ENCODE assay signal across 8 cellular contexts in genomic region chr5:179906294-179906794, GRCh38. TPM values are rescaled to one million over a fixed set of nuclear protein-coding genes. Genes with fewer than 3 reads are reported as not detected.
DNase-seq lines count a peak whose midpoint lies in the region; ATAC-seq, FAIRE-seq and TF ChIP-seq lines count a peak whose summit lies in the region.

No MANE protein-coding gene starts in this region.

- no peak for TF ChIP-seq POLR2A in endothelial cell of umbilical vein (IDR thresholded peaks at IDR 0.05; ENCODE audit: low read depth, low read length)

- BruUV-seq in PC-9 (replicated peaks; lab: Mats Ljungman, UMichigan): TSS peak; percentile 20
- BruUV-seq in endothelial cell of umbilical vein (replicated peaks; lab: Mats Ljungman, UMichigan): TSS peak; percentile 28

- no peak overlapping the region for H3K9ac ChIP-seq in endothelial cell of umbilical vein (replicated peaks; ENCODE audit: extremely low read depth, insufficient read depth, low read length)

- POLR2A ChIA-PET in PC-9 (lab: Charles Lee; ENCODE audit: unreplicated experiment) (interaction anchor here (0.6 kb wide), 2 partner anchors 174 to 293 kb away, joined by 6 to 15 read pairs; no protein-coding TSS in a partner anchor), endothelial cell of umbilical vein (lab: Charles Lee) (interaction anchor here (0.6 kb wide), 1 partner anchor 141 kb away, joined by 4 read pairs; no protein-coding TSS in a partner anchor)

- no peaks in the 10 kb centered on the region for H3K9me2 ChIP-seq in PC-9 (ENCODE audit: insufficient read depth)

- 75 to 86% (median 79%) methylated on average over 24 of the region's 24 CpGs for WGBS in psoas muscle, 3 donors
- WGBS in aorta, 2 donors: 88 to 91% methylated on average over 24 of the region's 24 CpGs

- peaks cover 6% of the 10 kb centered on the region; the same call in 1 of the 2 replicates for H4K20me1 ChIP-seq in PC-9 (ENCODE audit: insufficient read depth)
- no peaks in the 10 kb centered on the region for H4K20me1 ChIP-seq in endothelial cell of umbilical vein (replicated peaks; ENCODE audit: control insufficient read depth, extremely low read depth, insufficient read depth, low read length)

- H3K4me3 ChIP-seq in GM08714 (ENCODE audit: low read length) (peak overlapping the region; percentile 87; the same call in 1 of the 2 replicates), PC-9 (peak overlapping the region; percentile 95), endothelial cell of umbilical vein (replicated peaks in 1 of 3; ENCODE audit: insufficient read depth in 1 of 3, low read depth in 1 of 3, low read length in 3 of 3) (peak overlapping the region in 2 of 3 experiments; percentile 48 to 51), psoas muscle (peak overlapping the region; percentile 73), aorta (ENCODE audit: low read length in 2 of 2) (no peak overlapping the region)

- TF ChIP-seq CTCF in PC-9 (conservative IDR thresholded peaks at IDR 0.05) (no peak), endothelial cell of umbilical vein (IDR thresholded peaks at IDR 0.05; ENCODE audit: extremely low read depth in 1 of 2, insufficient read depth in 1 of 2, low read depth in 1 of 2, low read length in 2 of 2) (no peak), psoas muscle (IDR thresholded peaks at IDR 0.05) (no peak)

- peak overlapping the region; percentile 91; the same call in 1 of the 2 replicates for H2AFZ ChIP-seq in PC-9
- no peak overlapping the region for H2AFZ ChIP-seq in endothelial cell of umbilical vein (ENCODE audit: low read depth, low read length)

- H3K4me2 ChIP-seq in PC-9 (peak overlapping the region; percentile 99), endothelial cell of umbilical vein (ENCODE audit: insufficient read depth, low read length) (peak overlapping the region; percentile 58)

- CTCF ChIA-PET in PC-9 (lab: Charles Lee): no interaction called here
- CTCF ChIA-PET in endothelial cell of umbilical vein (lab: Charles Lee): interaction anchor here (0.6 to 1.2 kb wide), 4 partner anchors 18 to 1670 kb away, joined by 3 to 5 read pairs (median 4); no protein-coding TSS in a partner anchor

- no peak for DNase-seq in PC-9
- DNase-seq in endothelial cell of umbilical vein (ENCODE audit: low read depth, low spot score): no peak
- no peak for DNase-seq in psoas muscle
- no peak for DNase-seq in aorta
- no peak for DNase-seq in kidney tubule cell (ENCODE audit: low spot score)
- no peak for DNase-seq in effector CD8-positive, alpha-beta T cell (lab: John Stamatoyannopoulos, UW)

- peaks cover 10% of the 10 kb centered on the region for H3K4me1 ChIP-seq in PC-9 (replicated peaks; ENCODE audit: insufficient read depth)
- H3K4me1 ChIP-seq in endothelial cell of umbilical vein (ENCODE audit: control insufficient read depth, extremely low read depth, insufficient read depth, low read length): peaks cover 29% of the 10 kb centered on the region
- peaks cover 22% of the 10 kb centered on the region for H3K4me1 ChIP-seq in psoas muscle
- no peaks in the 10 kb centered on the region for H3K4me1 ChIP-seq in aorta (ENCODE audit: control insufficient read depth in 1 of 2, insufficient read depth in 2 of 2, low read length in 2 of 2)

- no peak for FAIRE-seq in endothelial cell of umbilical vein (lab: Jason Lieb, UNC)

- intact Hi-C loops in PC-9 (cut with micrococcal nuclease; ENCODE audit: unreplicated experiment) (loop anchor here (5.0 to 10.0 kb wide), 4 partner anchors 102 to 186 kb away; partner anchors contain the start of genes MAML1 and MGAT4B), endothelial cell of umbilical vein (cut with micrococcal nuclease) (loop anchor here (2.0 kb wide), 1 partner anchor 104 kb away; no protein-coding TSS in a partner anchor), psoas muscle (cut with DNase I) (loop anchor here (5.0 to 10.0 kb wide), 6 partner anchors 34 to 166 kb away; partner anchors contain the start of genes MGAT4B (in 1 of the 2) and RNF130 (in 1 of the 2)), aorta (cut with DNase I) (loop anchor here (5.0 kb wide), 3 partner anchors 99 to 166 kb away; partner anchors contain the start of genes MGAT4B (in 1 of the 2) and RNF130 (in 1 of the 2))

- peaks cover 4% of the 10 kb centered on the region; the same call in 1 of the 2 replicates for H3K36me3 ChIP-seq in PC-9 (ENCODE audit: low read depth)
- peaks cover 5 to 16% of the 10 kb centered on the region in 2 experiments for H3K36me3 ChIP-seq in endothelial cell of umbilical vein (ENCODE audit: control insufficient read depth in 2 of 2, extremely low read depth in 1 of 2, insufficient read depth in 2 of 2, low read length in 2 of 2)
- H3K36me3 ChIP-seq in psoas muscle (ENCODE audit: insufficient read depth in 1 of 2, low read depth in 1 of 2): peaks cover 0 to 39% of the 10 kb centered on the region in 2 donors
- peaks cover 0 to 5% of the 10 kb centered on the region in 2 donors for H3K36me3 ChIP-seq in aorta (ENCODE audit: control insufficient read depth in 1 of 2, insufficient read depth in 2 of 2, low read length in 1 of 2)

- no peaks in the 10 kb centered on the region for H3K9me1 ChIP-seq in endothelial cell of umbilical vein (replicated peaks; ENCODE audit: control insufficient read depth, extremely low read depth, insufficient read depth, low read length)

- ATAC-seq in psoas muscle: no peak
- no peak for ATAC-seq in aorta (ENCODE audit: low FRiP score)
- no peak for ATAC-seq in HG03354 (IDR thresholded peaks at IDR 0.05; ENCODE audit: poor library complexity, severe bottlenecking, unreplicated experiment)

- H3K79me2 ChIP-seq in PC-9 (ENCODE audit: low read depth): peaks cover 24% of the 10 kb centered on the region
- peaks cover 26% of the 10 kb centered on the region for H3K79me2 ChIP-seq in endothelial cell of umbilical vein (ENCODE audit: control insufficient read depth, insufficient read depth, low read length)

- dilution Hi-C loops in endothelial cell of umbilical vein (cut with MboI; ENCODE audit: extremely low pct_ligation_motif_present, low sequenced_read_pairs): no loop called here

- H3K27ac ChIP-seq in PC-9 (no peak overlapping the region), endothelial cell of umbilical vein (ENCODE audit: insufficient read depth, low read depth, low read length) (no peak overlapping the region), psoas muscle (peak overlapping the region; percentile 56), aorta (ENCODE audit: low read depth in 1 of 2, low read length in 2 of 2) (no peak overlapping the region)

- H3K9me3 ChIP-seq in PC-9 (ENCODE audit: insufficient read depth, low read depth): no peaks in the 10 kb centered on the region
- no peaks in the 10 kb centered on the region for H3K9me3 ChIP-seq in endothelial cell of umbilical vein (replicated peaks; ENCODE audit: control insufficient read depth, insufficient read depth, low read length)
- no peaks in the 10 kb centered on the region for H3K9me3 ChIP-seq in psoas muscle
- H3K9me3 ChIP-seq in aorta (ENCODE audit: control insufficient read depth, low read length): no peaks in the 10 kb centered on the region

- H3K27me3 ChIP-seq in PC-9 (ENCODE audit: insufficient read depth, low read depth) (no peaks in the 10 kb centered on the region), endothelial cell of umbilical vein (ENCODE audit: control insufficient read depth in 2 of 2, insufficient read depth in 2 of 2, low read length in 2 of 2) (no peaks in the 10 kb centered on the region), psoas muscle (ENCODE audit: insufficient read depth in 3 of 3, low read length in 2 of 3) (no peaks in the 10 kb centered on the region), aorta (ENCODE audit: control insufficient read depth in 1 of 2, insufficient read depth in 2 of 2, low read length in 1 of 2) (no peaks in the 10 kb centered on the region)

- H3F3A ChIP-seq in PC-9 (ENCODE audit: insufficient read depth, low read depth): peaks cover 13% of the 10 kb centered on the region

TF ChIP-seq in endothelial cell of umbilical vein, 7 proteins besides CTCF, POLR2A, EP300 and RAD21 (continues in another document):
- no peak for TF ChIP-seq MAX (IDR thresholded peaks at IDR 0.05; ENCODE audit: insufficient read depth, insufficient read length)
- TF ChIP-seq POLR2AphosphoS5 (IDR thresholded peaks at IDR 0.05; ENCODE audit: insufficient read depth, low read depth, low read length): no peak
- TF ChIP-seq EZH2 (IDR thresholded peaks at IDR 0.05; ENCODE audit: borderline replicate concordance, low read depth, low read length, severe bottlenecking): no peak
- TF ChIP-seq GATA2 (IDR thresholded peaks at IDR 0.05; ENCODE audit: insufficient read depth, insufficient read length, low read depth, low read length): no peak
- no peak for TF ChIP-seq FOS (IDR thresholded peaks at IDR 0.05; ENCODE audit: borderline replicate concordance, insufficient read depth, low read length)

RNA-seq across cellular contexts. Expression of gene TBC1D9B, which starts 1.4 kb away (rescaled TPM):
- total RNA-seq in PC-9 (2021) (118 and 148 TPM in 2 replicates), endothelial cell of umbilical vein (120 and 150 TPM in 2 replicates), psoas muscle (10 to 100 TPM; 40.0 to 50.2 (median 41.9) TPM), aorta (100 to 1,000 TPM in 1 of 2 donors, 10 to 100 TPM in 1; 90.0 to 120 TPM)
- polyA plus RNA-seq in endothelial cell of umbilical vein (82.8 and 86.0 TPM in 2 replicates), psoas muscle (10 to 100 TPM; 30.1 to 47.7 (median 37.0) TPM), aorta (10 to 100 TPM; 32.1 to 60.2 TPM)
- polyA plus RNA-seq in endothelial cell of umbilical vein (2011; cell fraction: cytosol; rRNA removed): 58.5 and 70.9 TPM in 2 replicates
- 321 and 351 TPM in 2 replicates for polyA plus RNA-seq in endothelial cell of umbilical vein (2011; cell fraction: nucleus; rRNA removed)
- 71.8 and 75.9 TPM in 2 replicates for polyA plus RNA-seq in endothelial cell of umbilical vein (2012)
- 104 and 120 TPM in 2 replicates for polyA minus RNA-seq in endothelial cell of umbilical vein
- polyA minus RNA-seq in endothelial cell of umbilical vein (2011; cell fraction: cytosol; rRNA and poly(A)+ RNA removed): 60.6 TPM
- polyA minus RNA-seq in endothelial cell of umbilical vein (2011; cell fraction: nucleus; rRNA and poly(A)+ RNA removed): 104 and 149 TPM in 2 replicates

RNA-seq across cellular contexts. Expression of gene MRNIP, which starts 47.7 kb away (rescaled TPM):
- total RNA-seq in PC-9 (2021) (39.9 and 54.0 TPM in 2 replicates), endothelial cell of umbilical vein (17.6 and 19.1 TPM in 2 replicates), psoas muscle (1 to 10 TPM; 2.1 to 7.9 (median 5.1) TPM), aorta (10 to 100 TPM; 22.9 to 46.6 TPM)
- polyA plus RNA-seq in endothelial cell of umbilical vein (16.4 and 17.1 TPM in 2 replicates), psoas muscle (10 to 100 TPM; 20.4 to 30.4 (median 25.0) TPM), aorta (100 to 1,000 TPM in 1 of 2 donors, 10 to 100 TPM in 1; 24.2 to 103 TPM)
- 7.8 and 10.3 TPM in 2 replicates for polyA plus RNA-seq in endothelial cell of umbilical vein (2011; cell fraction: cytosol; rRNA removed)
- polyA plus RNA-seq in endothelial cell of umbilical vein (2011; cell fraction: nucleus; rRNA removed): 118 and 121 TPM in 2 replicates
- polyA plus RNA-seq in endothelial cell of umbilical vein (2012): 18.5 and 19.7 TPM in 2 replicates
- 16.5 and 26.7 TPM in 2 replicates for polyA minus RNA-seq in endothelial cell of umbilical vein
- 3.3 TPM for polyA minus RNA-seq in endothelial cell of umbilical vein (2011; cell fraction: cytosol; rRNA and poly(A)+ RNA removed)
- polyA minus RNA-seq in endothelial cell of umbilical vein (2011; cell fraction: nucleus; rRNA and poly(A)+ RNA removed): 14.5 and 24.5 TPM in 2 replicates

Comparison
In these comparisons a context has a peak if more than half of its experiments do, and no peak if none do; other contexts are left out.
1. H3K4me3 ChIP-seq: peak in GM08714 (single experiment), PC-9 (single experiment), endothelial cell of umbilical vein (2 of 3) and psoas muscle (single experiment); none in aorta (0 of 2).